Comparison of ENCODE assay signal across 2 cellular contexts in the genomic region with DNA sequence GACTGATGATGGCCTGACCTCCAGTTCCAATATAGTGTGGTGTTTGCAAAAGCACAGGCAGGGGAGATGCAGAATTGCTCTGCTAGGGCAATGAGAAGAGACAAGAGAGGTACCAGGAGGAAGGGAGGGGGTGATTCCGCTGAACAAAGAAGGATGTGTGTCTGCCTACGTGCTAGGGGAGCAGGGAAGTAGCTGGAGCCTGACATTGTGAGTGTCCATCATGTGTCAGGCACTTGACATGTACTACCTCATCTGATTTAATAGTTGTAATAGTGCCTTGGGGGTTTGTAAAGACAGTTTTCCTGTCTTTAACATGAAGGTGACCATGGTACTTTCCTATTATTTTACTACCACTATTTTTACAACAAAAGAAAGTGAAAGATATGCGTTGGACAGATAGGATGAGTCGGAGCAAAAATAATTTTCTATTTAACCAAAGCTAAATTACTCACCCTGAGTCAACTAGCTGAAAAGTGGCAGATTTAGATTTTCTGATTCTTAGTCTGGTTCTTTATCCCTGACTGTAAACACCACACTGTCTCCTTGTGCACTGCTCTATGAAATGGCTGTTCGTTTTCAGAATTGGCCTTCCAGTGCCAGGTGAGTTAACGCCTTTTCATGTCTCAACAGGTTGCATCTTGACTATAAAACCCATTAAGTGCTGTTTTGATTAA.
TF ChIP-seq lines count a peak whose summit lies in the region.

No MANE protein-coding gene starts in this region.

TF ChIP-seq in GM23338, 12 proteins besides CTCF, POLR2A, EP300 and RAD21 (continues in another document):
- TF ChIP-seq NANOG (IDR thresholded peaks at IDR 0.05; ENCODE audit: borderline replicate concordance) = no peak
- TF ChIP-seq STAT1 (IDR thresholded peaks at IDR 0.05; ENCODE audit: unreplicated experiment) = no peak
- no peak for TF ChIP-seq CREB1 (CRISPR knock-in tag; IDR thresholded peaks at IDR 0.05; ENCODE audit: low read depth)
- TF ChIP-seq EZH2phosphoT487 (IDR thresholded peaks at IDR 0.05; ENCODE audit: unreplicated experiment) = no peak
- no peak for TF ChIP-seq EZH2 (IDR thresholded peaks at IDR 0.05; ENCODE audit: low read depth, unreplicated experiment)
- no peak for TF ChIP-seq ZNF331 (CRISPR knock-in tag; IDR thresholded peaks at IDR 0.05; ENCODE audit: low read depth)
- TF ChIP-seq JUNB (IDR thresholded peaks at IDR 0.05; ENCODE audit: unreplicated experiment) = no peak
- TF ChIP-seq REST (IDR thresholded peaks at IDR 0.05; ENCODE audit: unreplicated experiment) = no peak
- TF ChIP-seq POLR2AphosphoS5 (IDR thresholded peaks at IDR 0.05; ENCODE audit: low read depth) = no peak
- TF ChIP-seq ETS1 (IDR thresholded peaks at IDR 0.05) = no peak

TF ChIP-seq in SK-N-SH, 30 proteins besides CTCF, POLR2A, EP300 and RAD21:
- TF ChIP-seq PBX3 (IDR thresholded peaks at IDR 0.05) (peak; percentile 48), NRF1 (IDR thresholded peaks at IDR 0.05; ENCODE audit: low read depth, low read length) (no peak), FOSL2 (IDR thresholded peaks at IDR 0.05; ENCODE audit: borderline replicate concordance, low read depth) (peak; percentile 33; the same call in 1 of the 2 replicates), ZBTB33 (IDR thresholded peaks at IDR 0.05; ENCODE audit: borderline replicate concordance, low read depth) (no peak), RXRA (IDR thresholded peaks at IDR 0.05; ENCODE audit: borderline replicate concordance, low read depth) (no peak), RFX5 (IDR thresholded peaks at IDR 0.05; ENCODE audit: low read length) (no peak), FOXJ3 (CRISPR knock-in tag; IDR thresholded peaks at IDR 0.05) (no peak), TAF1 (IDR thresholded peaks at IDR 0.05; ENCODE audit: borderline replicate concordance, low read depth, low read length) (no peak), ELF1 (IDR thresholded peaks at IDR 0.05) (no peak)
- TF ChIP-seq, protein P1, sequence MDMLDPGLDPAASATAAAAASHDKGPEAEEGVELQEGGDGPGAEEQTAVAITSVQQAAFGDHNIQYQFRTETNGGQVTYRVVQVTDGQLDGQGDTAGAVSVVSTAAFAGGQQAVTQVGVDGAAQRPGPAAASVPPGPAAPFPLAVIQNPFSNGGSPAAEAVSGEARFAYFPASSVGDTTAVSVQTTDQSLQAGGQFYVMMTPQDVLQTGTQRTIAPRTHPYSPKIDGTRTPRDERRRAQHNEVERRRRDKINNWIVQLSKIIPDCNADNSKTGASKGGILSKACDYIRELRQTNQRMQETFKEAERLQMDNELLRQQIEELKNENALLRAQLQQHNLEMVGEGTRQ (IDR thresholded peaks at IDR 0.05; ENCODE audit: borderline replicate concordance, low read depth, low read length) = no peak
TF ChIP-seq in SK-N-SH: peak in this region for 2.
